In genomic region chr7:95916573-95917371, GRCh38 we compare ENCODE assay signal across 8 cellular contexts.
DNase-seq lines count a peak whose midpoint lies in the region; ATAC-seq, FAIRE-seq and TF ChIP-seq lines count a peak whose summit lies in the region.

No MANE protein-coding gene starts in this region.

- H3K27me3 Mint-ChIP-seq in CD4-positive, CD25-positive, alpha-beta regulatory T cell: peaks cover 19% of the 10 kb centered on the region

- H3K4me1 Mint-ChIP-seq in CD4-positive, CD25-positive, alpha-beta regulatory T cell: peaks cover 0 to 3% (median 0%) of the 10 kb centered on the region in 4 donors

- H3K4me2 ChIP-seq in Karpas-422 (ENCODE audit: low read depth, low read length, poor library complexity, severe bottlenecking) (peak overlapping the region; percentile 44), osteoblast (ENCODE audit: insufficient read depth, low read length) (peak overlapping the region; percentile 79)

- H3K36me3 ChIP-seq in CD4-positive, CD25-positive, alpha-beta regulatory T cell (ENCODE audit: control insufficient read depth, insufficient read depth, low read length): no peaks in the 10 kb centered on the region
- no peaks in the 10 kb centered on the region for H3K36me3 ChIP-seq in Karpas-422 (ENCODE audit: insufficient read depth, low read length)
- H3K36me3 ChIP-seq in osteoblast (ENCODE audit: insufficient read depth, low read length): no peaks in the 10 kb centered on the region
- H3K36me3 ChIP-seq in thoracic aorta: no peaks in the 10 kb centered on the region

- peaks cover 3% of the 10 kb centered on the region for H3K27me3 ChIP-seq in CD4-positive, CD25-positive, alpha-beta regulatory T cell (ENCODE audit: control insufficient read depth, insufficient read depth, low read length)
- H3K27me3 ChIP-seq in Karpas-422 (ENCODE audit: low read length): no peaks in the 10 kb centered on the region
- no peaks in the 10 kb centered on the region for H3K27me3 ChIP-seq in osteoblast (ENCODE audit: insufficient read depth, low read length)
- H3K27me3 ChIP-seq in thoracic aorta (replicated peaks; ENCODE audit: insufficient read depth): no peaks in the 10 kb centered on the region

- H3K79me2 ChIP-seq in Karpas-422 (ENCODE audit: low read length): no peaks in the 10 kb centered on the region
- H3K79me2 ChIP-seq in osteoblast (ENCODE audit: insufficient read depth, low read length): no peaks in the 10 kb centered on the region

- no peak for ATAC-seq in CD4-positive, CD25-positive, alpha-beta regulatory T cell (ENCODE audit: low read depth in 2 of 2)
- ATAC-seq in GM19351 (IDR thresholded peaks at IDR 0.05; ENCODE audit: unreplicated experiment) (peak; percentile 74), thoracic aorta (ENCODE audit: insufficient number of reproducible peaks, low FRiP score, low read depth) (no peak)

- H3K9me3 ChIP-seq in CD4-positive, CD25-positive, alpha-beta regulatory T cell (ENCODE audit: control insufficient read depth in 2 of 2, low read length in 2 of 2): no peaks in the 10 kb centered on the region
- H3K9me3 ChIP-seq in Karpas-422 (ENCODE audit: low read length) (no peaks in the 10 kb centered on the region), osteoblast (ENCODE audit: low read depth, low read length) (no peaks in the 10 kb centered on the region), thoracic aorta (no peaks in the 10 kb centered on the region)

- H4K20me1 ChIP-seq in Karpas-422 (ENCODE audit: insufficient read depth, low read depth, low read length) (no peaks in the 10 kb centered on the region), osteoblast (ENCODE audit: insufficient read depth, low read length) (no peaks in the 10 kb centered on the region)

- peak; percentile 92 for FAIRE-seq in frontal cortex (lab: Jason Lieb, UNC)

- no peak overlapping the region for H3K9ac ChIP-seq in Karpas-422 (ENCODE audit: low read length)

- H3K4me3 Mint-ChIP-seq in CD4-positive, CD25-positive, alpha-beta regulatory T cell: no peak overlapping the region

- H3K36me3 Mint-ChIP-seq in CD4-positive, CD25-positive, alpha-beta regulatory T cell: no peaks in the 10 kb centered on the region

- no peak overlapping the region for H3K4me3 ChIP-seq in CD4-positive, CD25-positive, alpha-beta regulatory T cell (ENCODE audit: low read depth, low read length)
- H3K4me3 ChIP-seq in Karpas-422 (ENCODE audit: low read length): no peak overlapping the region
- H3K4me3 ChIP-seq in osteoblast (ENCODE audit: insufficient read depth, low read length): peak overlapping the region; percentile 75
- H3K4me3 ChIP-seq in thoracic aorta: peak overlapping the region; percentile 58

- H2AFZ ChIP-seq in Karpas-422 (ENCODE audit: low read length) (no peak overlapping the region), osteoblast (ENCODE audit: low read length) (peak overlapping the region; percentile 95)

- H3K9me2 ChIP-seq in Karpas-422 (replicated peaks; ENCODE audit: insufficient read depth, low read length): no peaks in the 10 kb centered on the region

- peaks cover 3% of the 10 kb centered on the region for H3K4me1 ChIP-seq in CD4-positive, CD25-positive, alpha-beta regulatory T cell (ENCODE audit: control insufficient read depth, insufficient read depth, low read length, poor library complexity, severe bottlenecking)
- H3K4me1 ChIP-seq in Karpas-422 (ENCODE audit: low read length) (peaks cover 3% of the 10 kb centered on the region; the same call in 1 of the 2 replicates), osteoblast (ENCODE audit: insufficient read depth, low read length) (peaks cover 6% of the 10 kb centered on the region), thoracic aorta (ENCODE audit: control insufficient read depth in 1 of 2, low read depth in 2 of 2) (peaks cover 0 to 7% of the 10 kb centered on the region in 2 donors)

- TF ChIP-seq CTCF in osteoblast (IDR thresholded peaks at IDR 0.05; ENCODE audit: extremely low read depth, low read depth, low read length): peak; percentile 97
- TF ChIP-seq CTCF in thoracic aorta (IDR thresholded peaks at IDR 0.05): peak; percentile 93

- no peak overlapping the region for H3K27ac ChIP-seq in CD4-positive, CD25-positive, alpha-beta regulatory T cell (ENCODE audit: insufficient read depth, low read length, poor library complexity, severe bottlenecking)
- H3K27ac ChIP-seq in Karpas-422 (ENCODE audit: low read length) (no peak overlapping the region), osteoblast (ENCODE audit: low read depth, low read length) (peak overlapping the region; percentile 21), thoracic aorta (no peak overlapping the region)

- H3K27ac Mint-ChIP-seq in CD4-positive, CD25-positive, alpha-beta regulatory T cell: no peak overlapping the region

- peak; percentile 44 to 66 (median 55) for DNase-seq in CD4-positive, CD25-positive, alpha-beta regulatory T cell
- DNase-seq in Karpas-422 (peak; percentile 91), RPMI7951 (ENCODE audit: low read depth) (peak; percentile 68), frontal cortex (ENCODE audit: low spot score in 2 of 2) (peak; percentile 18 to 38), osteoblast (ENCODE audit: insufficient read length, low spot score, missing footprints) (peak; percentile 80), thoracic aorta (ENCODE audit: low spot score) (peak; percentile 23)
- DNase-seq in activated gamma-delta T cell treated with anti-CD3 and anti-CD28 coated beads, Interleukin-2, amount 50 U/mL, for 16 hours (ENCODE audit: low read depth): peak; percentile 58

- no peaks in the 10 kb centered on the region for H3K9me3 Mint-ChIP-seq in CD4-positive, CD25-positive, alpha-beta regulatory T cell

Comparison
In these comparisons a context has a peak if more than half of its experiments do, and no peak if none do; other contexts are left out.
1. DNase-seq: peak in every context shown above with its lines; median percentile 91 in Karpas-422; 80 in osteoblast; 68 in RPMI7951; 58 in activated gamma-delta T cell treated with anti-CD3 and anti-CD28 coated beads, Interleukin-2, amount 50 U/mL, for 16 hours; 55 in CD4-positive, CD25-positive, alpha-beta regulatory T cell; 28 in frontal cortex; 23 in thoracic aorta.
2. H3K4me3 ChIP-seq: peak in osteoblast (single experiment) and thoracic aorta (single experiment); none in CD4-positive, CD25-positive, alpha-beta regulatory T cell (single experiment) and Karpas-422 (single experiment).